16 cellular contexts compared by ENCODE assay signal in the genomic region with DNA sequence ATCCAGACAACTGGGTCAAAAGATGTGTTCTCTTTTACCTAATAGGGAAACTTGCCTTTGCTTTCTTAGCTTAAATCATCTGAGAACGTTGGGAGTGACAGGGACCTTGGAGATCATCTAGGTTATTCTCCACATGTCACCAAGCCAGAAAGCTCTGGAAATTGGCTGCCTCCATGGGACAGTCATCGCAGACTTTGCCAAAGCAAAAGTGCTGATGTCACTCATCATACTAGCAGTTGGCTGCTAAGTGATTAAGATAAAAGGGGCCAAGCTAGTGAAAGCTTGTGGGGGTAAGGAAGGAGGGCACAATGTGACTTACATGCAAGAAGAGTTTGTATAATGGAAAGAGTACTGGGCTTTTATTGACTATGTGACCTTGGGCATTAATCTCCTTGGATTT.
DNase-seq lines count a peak whose midpoint lies in the region; ATAC-seq, FAIRE-seq and TF ChIP-seq lines count a peak whose summit lies in the region.
"Had no signal": no experiment of that assay in that cellular context is flagged by ENCODE, and none has a peak within 500 bp of the region (broad histone marks: within the 10 kb centered on the region; RNA-seq: fewer than 3 reads in every experiment).

No MANE protein-coding gene starts in this region.

- DNase-seq in GM23248 (peak; percentile 83), astrocyte (ENCODE audit: low read depth) (peak; percentile 47), left ventricle myocardium superior (peak; percentile 31), thoracic aorta (ENCODE audit: low spot score) (no peak), SK-N-DZ (ENCODE audit: low spot score) (no peak)
- DNase-seq: activated gamma-delta T cell treated with Interleukin-2 at 50 U/mL for 16 hours; CD4-positive, alpha-beta memory T cell; effector CD4-positive, alpha-beta T cell; kidney; NCI-H1092; NCI-H2171 had no signal

- H3K27me3 ChIP-seq in GM23248 (replicated peaks; ENCODE audit: insufficient read depth) (no peaks in the 10 kb centered on the region), astrocyte (ENCODE audit: insufficient read depth, low read length) (no peaks in the 10 kb centered on the region), thoracic aorta (replicated peaks; ENCODE audit: insufficient read depth) (no peaks in the 10 kb centered on the region)
- H3K27me3 ChIP-seq: ovary had no signal

- H3K79me2 ChIP-seq in GM23248 (ENCODE audit: insufficient read depth) (no peaks in the 10 kb centered on the region), astrocyte (ENCODE audit: insufficient read depth, low read length) (no peaks in the 10 kb centered on the region)

- H3K36me3 ChIP-seq in GM23248 (ENCODE audit: low read depth) (no peaks in the 10 kb centered on the region), astrocyte (ENCODE audit: insufficient read depth, low read length) (no peaks in the 10 kb centered on the region), thoracic aorta (no peaks in the 10 kb centered on the region)
- H3K36me3 ChIP-seq: ovary had no signal

- FAIRE-seq in astrocyte (lab: Jason Lieb, UNC): no peak
- FAIRE-seq: G401.6, kidney, TTC549 had no signal

- ATAC-seq in left ventricle myocardium superior (peak; percentile 97), thoracic aorta (ENCODE audit: insufficient number of reproducible peaks, low FRiP score, low read depth) (peak; percentile 32), GM21717 (IDR thresholded peaks at IDR 0.05; ENCODE audit: unreplicated experiment) (no peak), HG02981 (IDR thresholded peaks at IDR 0.05; ENCODE audit: unreplicated experiment) (no peak)

- no peaks in the 10 kb centered on the region for H3K9me2 ChIP-seq in GM23248 (ENCODE audit: insufficient read depth)

- H3K27me3 Mint-ChIP-seq in astrocyte (ENCODE audit: low read depth, unreplicated experiment): peaks cover 3% of the 10 kb centered on the region

- H3K27ac ChIP-seq in GM23248 (no peak overlapping the region), astrocyte (ENCODE audit: low read depth, low read length) (no peak overlapping the region), thoracic aorta (no peak overlapping the region)
- H3K27ac ChIP-seq: ovary had no signal

- peaks cover 13% of the 10 kb centered on the region; the same call in 1 of the 2 replicates for H3K4me1 ChIP-seq in GM23248 (ENCODE audit: insufficient read depth)
- H3K4me1 ChIP-seq in astrocyte (ENCODE audit: insufficient read depth, low read length): no peaks in the 10 kb centered on the region
- H3K4me1 ChIP-seq in thoracic aorta (ENCODE audit: control insufficient read depth in 1 of 2, low read depth in 2 of 2): peaks cover 10 to 21% of the 10 kb centered on the region in 2 donors

- H3K4me3 ChIP-seq in GM23248: no peak overlapping the region
- H3K4me3 ChIP-seq in astrocyte (ENCODE audit: insufficient read depth, low read depth, low read length): no peak overlapping the region
- no peak overlapping the region for H3K4me3 ChIP-seq in thoracic aorta
- H3K4me3 ChIP-seq: ovary had no signal

- H4K20me1 ChIP-seq in GM23248 (ENCODE audit: insufficient read depth): no peaks in the 10 kb centered on the region
- H4K20me1 ChIP-seq in astrocyte (ENCODE audit: insufficient read depth, low read length): no peaks in the 10 kb centered on the region

- no peak overlapping the region for H3K4me3 Mint-ChIP-seq in astrocyte (ENCODE audit: unreplicated experiment)
- H3K4me3 Mint-ChIP-seq: CD4-positive, alpha-beta memory T cell had no signal

- no peak overlapping the region for H3K9ac ChIP-seq in GM23248
- no peak overlapping the region for H3K9ac ChIP-seq in astrocyte (ENCODE audit: low read length)

- intact Hi-C loops in left ventricle myocardium superior (cut with micrococcal nuclease): no loop called here

- H3K4me1 Mint-ChIP-seq in astrocyte (ENCODE audit: low read depth, unreplicated experiment): no peaks in the 10 kb centered on the region
- H3K4me1 Mint-ChIP-seq: CD4-positive, alpha-beta memory T cell had no signal

- no peaks in the 10 kb centered on the region for H3K36me3 Mint-ChIP-seq in astrocyte (ENCODE audit: low read depth, unreplicated experiment)
- H3K36me3 Mint-ChIP-seq: CD4-positive, alpha-beta memory T cell had no signal

- H3K9me3 ChIP-seq in GM23248 (ENCODE audit: low read depth) (no peaks in the 10 kb centered on the region), astrocyte (ENCODE audit: insufficient read depth, low read depth, low read length) (no peaks in the 10 kb centered on the region), thoracic aorta (no peaks in the 10 kb centered on the region)
- H3K9me3 ChIP-seq: ovary had no signal

- no peaks in the 10 kb centered on the region for H3K9me3 Mint-ChIP-seq in astrocyte (ENCODE audit: unreplicated experiment)
- H3K9me3 Mint-ChIP-seq: CD4-positive, alpha-beta memory T cell had no signal

- 10 to 11% methylated on average over 2 of the region's 2 CpGs for WGBS in GM23248 (ENCODE audit: low coverage in 1 of 2, low lambda C conversion rate in 2 of 2, missing lambda C conversion rate in 2 of 2), 2 experiments

- no peak overlapping the region for H3K4me2 ChIP-seq in GM23248 (ENCODE audit: unreplicated experiment)
- H3K4me2 ChIP-seq in astrocyte (ENCODE audit: low read length): no peak overlapping the region

- in situ Hi-C loops in GM23248 (cut with MboI): no loop called here

- H2AFZ ChIP-seq in GM23248 (no peak overlapping the region), astrocyte (ENCODE audit: low read depth, low read length) (no peak overlapping the region)

- no peaks in the 10 kb centered on the region for H3F3A ChIP-seq in GM23248 (ENCODE audit: insufficient read depth)

- TF ChIP-seq CTCF in astrocyte (IDR thresholded peaks at IDR 0.05; ENCODE audit: insufficient read depth, low read depth, low read length) (no peak), thoracic aorta (IDR thresholded peaks at IDR 0.05) (no peak)

- no peak overlapping the region for H3K27ac Mint-ChIP-seq in astrocyte (ENCODE audit: unreplicated experiment)
- H3K27ac Mint-ChIP-seq: CD4-positive, alpha-beta memory T cell had no signal

Comparison
In these comparisons a context has a peak if more than half of its experiments do, and no peak if none do; other contexts are left out.
1. DNase-seq: peak in GM23248 (single experiment), astrocyte (single experiment) and left ventricle myocardium superior (single experiment); none in thoracic aorta (single experiment) and SK-N-DZ (single experiment).
2. ATAC-seq: peak in left ventricle myocardium superior (single experiment) and thoracic aorta (single experiment); none in GM21717 (single experiment) and HG02981 (single experiment).